In the genomic region with DNA sequence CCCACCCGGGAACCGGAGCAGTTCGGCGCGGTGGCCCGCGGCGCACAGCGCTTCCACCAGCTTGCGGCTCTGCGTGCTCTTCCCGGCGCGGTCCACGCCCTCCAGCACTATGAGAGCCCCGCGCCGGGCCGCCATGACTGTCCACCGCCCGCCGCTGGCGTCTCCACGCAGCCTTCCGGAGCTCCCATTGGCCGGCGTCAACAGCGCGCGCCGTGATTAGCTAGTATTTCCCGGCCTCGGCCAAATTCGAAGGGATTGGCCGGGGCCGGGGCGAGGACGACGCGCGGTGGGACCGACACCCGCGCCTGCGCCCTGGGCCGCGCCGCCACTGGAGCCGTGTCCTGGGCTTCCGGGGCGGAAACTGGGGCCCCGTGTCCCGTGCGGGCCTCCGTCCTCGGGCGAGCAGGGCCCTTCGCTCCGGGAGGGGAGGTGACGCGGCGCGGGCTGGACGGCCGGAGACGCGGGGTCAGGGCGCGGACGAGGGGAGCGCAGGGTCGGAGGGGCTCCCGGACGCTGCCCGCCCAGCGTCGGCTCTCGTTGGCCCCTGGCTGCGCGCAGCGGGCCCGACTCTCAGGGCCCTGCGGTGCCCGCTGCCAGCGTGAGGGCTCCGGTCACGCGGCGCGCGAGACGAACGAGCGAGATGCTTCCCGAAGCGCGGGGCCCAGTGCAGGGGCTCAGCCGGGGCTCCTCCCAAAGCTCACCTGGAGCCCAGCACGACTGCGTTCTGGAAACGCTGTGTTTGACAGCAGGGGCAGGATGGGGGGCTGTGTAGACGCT, we compare ENCODE assay signal across 8 cellular contexts. TPM values are rescaled to one million over a fixed set of nuclear protein-coding genes. Genes with fewer than 3 reads are reported as not detected.
DNase-seq lines count a peak whose midpoint lies in the region; ATAC-seq lines count a peak whose summit lies in the region.

A gene with protein sequence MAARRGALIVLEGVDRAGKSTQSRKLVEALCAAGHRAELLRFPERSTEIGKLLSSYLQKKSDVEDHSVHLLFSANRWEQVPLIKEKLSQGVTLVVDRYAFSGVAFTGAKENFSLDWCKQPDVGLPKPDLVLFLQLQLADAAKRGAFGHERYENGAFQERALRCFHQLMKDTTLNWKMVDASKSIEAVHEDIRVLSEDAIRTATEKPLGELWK (minus strand): TSS at position 167 of the 777 bp plus-strand sequence. CDS start 32 bp downstream, at position 135.

- peaks cover 0 to 19% (median under 1%) of the 10 kb centered on the region in 11 experiments; a peak in 7 of 22 replicates for H4K20me1 ChIP-seq in BLaER1 treated with 17β-estradiol and CSF1 and Interleukin-3, amounts not matched to agents 10 nM and 100 nM

- H3K27ac ChIP-seq in BLaER1 treated with 17β-estradiol and CSF1 and Interleukin-3, amounts not matched to agents 10 nM and 100 nM = peak within 1 kb of the TSS; percentile 91 to 99 (median 97)

- peak within 1 kb of the TSS; percentile 95 to 99 (median 97) for H3K9ac ChIP-seq in BLaER1 treated with 17β-estradiol and CSF1 and Interleukin-3, amounts not matched to agents 10 nM and 100 nM

- ATAC-seq in GM19351 (IDR thresholded peaks at IDR 0.05; ENCODE audit: unreplicated experiment) (peak; percentile 89), HG03520 (IDR thresholded peaks at IDR 0.05; ENCODE audit: unreplicated experiment) (peak; percentile 93), left lobe of liver (peak; percentile 95)

- no peaks in the 10 kb centered on the region for H3K9me3 ChIP-seq in BLaER1 treated with 17β-estradiol and CSF1 and Interleukin-3, amounts not matched to agents 10 nM and 100 nM (replicated peaks in 1 of 11)

- H3K4me3 ChIP-seq in BLaER1 treated with 17β-estradiol and CSF1 and Interleukin-3, amounts not matched to agents 10 nM and 100 nM = peak within 1 kb of the TSS; percentile 75 to 100 (median 92)

- H3K36me3 ChIP-seq in BLaER1 treated with 17β-estradiol and CSF1 and Interleukin-3, amounts not matched to agents 10 nM and 100 nM = peaks cover 44 to 68% (median 64%) of the 10 kb centered on the region in 11 experiments

- DNase-seq in NCI-H748 (lab: John Stamatoyannopoulos, UW; ENCODE audit: unreplicated experiment) (peak; percentile 97), cortex of kidney (lab: John Stamatoyannopoulos, UW) (peak; percentile 89), left lobe of liver (ENCODE audit: low spot score) (peak; percentile 98)
- peak; percentile 93 for DNase-seq in activated CD4-positive, alpha-beta T cell treated with anti-CD3 and anti-CD28 coated beads, Interleukin-2, amount 50 U/mL, for 1 hour
- peak; percentile 90 for DNase-seq in stimulated activated CD4-positive, alpha-beta T cell treated with anti-CD3 and anti-CD28 coated beads, Interleukin-2, amount 100 ng/mL, for 4 hours (ENCODE audit: low read depth)

- H3K4me1 ChIP-seq in BLaER1 treated with 17β-estradiol and CSF1 and Interleukin-3, amounts not matched to agents 10 nM and 100 nM = peaks cover 28 to 43% (median 33%) of the 10 kb centered on the region in 10 experiments

- H3K4me2 ChIP-seq in BLaER1 treated with 17β-estradiol and CSF1 and Interleukin-3, amounts not matched to agents 10 nM and 100 nM = peak within 1 kb of the TSS; percentile 78 to 99 (median 91)

- no peaks in the 10 kb centered on the region for H3K27me3 ChIP-seq in BLaER1 treated with 17β-estradiol and CSF1 and Interleukin-3, amounts not matched to agents 10 nM and 100 nM

RNA-seq across cellular contexts. Expression of the gene that starts here (rescaled TPM):
- total RNA-seq in left lobe of liver = 11.5 TPM

Comparison
In these comparisons a context has a peak if more than half of its experiments do, and no peak if none do; other contexts are left out.
1. Peak in every context shown above with its lines: DNase-seq, ATAC-seq, H3K4me3 ChIP-seq and H3K27ac ChIP-seq.